ENCODE assay signal across 8 cellular contexts in genomic region chr22:29269230-29269604, GRCh38. TPM values are rescaled to one million over a fixed set of nuclear protein-coding genes. Genes with fewer than 3 reads are reported as not detected.
DNase-seq lines count a peak whose midpoint lies in the region; ATAC-seq and TF ChIP-seq lines count a peak whose summit lies in the region.

No MANE protein-coding gene starts in this region.

- peak overlapping the region; percentile 99 for H3K27ac Mint-ChIP-seq in GM23338

- H3K27me3 ChIP-seq in GM23338 (ENCODE audit: insufficient read depth), result no peaks in the 10 kb centered on the region
- no peaks in the 10 kb centered on the region for H3K27me3 ChIP-seq in SU-DHL-6 (ENCODE audit: low read length)
- H3K27me3 ChIP-seq in skeletal muscle satellite cell (ENCODE audit: control insufficient read depth, insufficient read depth, low read length), result no peaks in the 10 kb centered on the region

- H3K4me1 ChIP-seq in GM23338 (ENCODE audit: insufficient read depth), result peaks cover 34% of the 10 kb centered on the region
- H3K4me1 ChIP-seq in skeletal muscle satellite cell (ENCODE audit: control insufficient read depth, insufficient read depth, low read length), result peaks cover 39% of the 10 kb centered on the region

- peak overlapping the region; percentile 92 for H3K4me3 Mint-ChIP-seq in GM23338

- no peak overlapping the region for H2AFZ ChIP-seq in GM23338
- H2AFZ ChIP-seq in SU-DHL-6 (ENCODE audit: low read depth, low read length, severe bottlenecking), result no peak overlapping the region

- H3K9ac ChIP-seq in SU-DHL-6 (ENCODE audit: low read length) (peak overlapping the region; percentile 98), skeletal muscle satellite cell (ENCODE audit: low read depth, low read length) (peak overlapping the region; percentile 98)

- H3K4me2 ChIP-seq in GM23338 (peak overlapping the region; percentile 100), SU-DHL-6 (ENCODE audit: low read depth, low read length, poor library complexity, severe bottlenecking) (peak overlapping the region; percentile 95), skeletal muscle satellite cell (ENCODE audit: low read length) (peak overlapping the region; percentile 90)

- H3K9me3 ChIP-seq in SU-DHL-6 (ENCODE audit: insufficient read depth, low read length) (no peaks in the 10 kb centered on the region), skeletal muscle satellite cell (replicated peaks; ENCODE audit: low read length) (no peaks in the 10 kb centered on the region)

- no peak for TF ChIP-seq CTCF in GM23338 (conservative IDR thresholded peaks at IDR 0.05; ENCODE audit: low read depth in 2 of 2)
- TF ChIP-seq CTCF in SU-DHL-6 (IDR thresholded peaks at IDR 0.05; ENCODE audit: insufficient read depth, low read length, poor library complexity, severe bottlenecking), result no peak
- TF ChIP-seq CTCF in fibroblast of villous mesenchyme (IDR thresholded peaks at IDR 0.05; ENCODE audit: insufficient read depth, low read depth, low read length), result no peak

- H3K27me3 Mint-ChIP-seq in GM23338 (ENCODE audit: insufficient read depth, low read depth, poor library complexity), result peaks cover 19% of the 10 kb centered on the region

- ATAC-seq in GM23338 (no peak), GM21447 (IDR thresholded peaks at IDR 0.05; ENCODE audit: unreplicated experiment) (no peak)

- H3F3A ChIP-seq in GM23338 (replicated peaks; ENCODE audit: low read depth) (peaks cover 5% of the 10 kb centered on the region), SU-DHL-6 (ENCODE audit: insufficient read depth) (0 out of 2 replicates have a peak, but pooled peaks cover under 1% of the 10 kb centered on the region)

- H3K4me1 Mint-ChIP-seq in GM23338, result peaks cover 40% of the 10 kb centered on the region

- H3K36me3 Mint-ChIP-seq in GM23338 (ENCODE audit: low read depth), result peaks cover 83% of the 10 kb centered on the region

- H4K20me1 ChIP-seq in GM23338 (replicated peaks; ENCODE audit: insufficient read depth) (peaks cover 50% of the 10 kb centered on the region), SU-DHL-6 (ENCODE audit: low read depth, low read length) (peaks cover 46% of the 10 kb centered on the region)

- H3K9me3 Mint-ChIP-seq in GM23338, result no peaks in the 10 kb centered on the region

- H3K9me2 ChIP-seq in GM23338 (ENCODE audit: insufficient read depth) (no peaks in the 10 kb centered on the region), SU-DHL-6 (replicated peaks; ENCODE audit: insufficient read depth, low read length) (no peaks in the 10 kb centered on the region)

- H3K4me3 ChIP-seq in GM23338 (peak overlapping the region; percentile 99), SU-DHL-6 (ENCODE audit: insufficient read depth, low read length, poor library complexity, severe bottlenecking) (peak overlapping the region; percentile 92), fibroblast of villous mesenchyme (ENCODE audit: low read depth, low read length) (peak overlapping the region; percentile 69), skeletal muscle satellite cell (ENCODE audit: low read length) (peak overlapping the region; percentile 81)

- H3K36me3 ChIP-seq in GM23338 (ENCODE audit: insufficient read depth), result peaks cover 40% of the 10 kb centered on the region
- H3K36me3 ChIP-seq in SU-DHL-6 (ENCODE audit: low read length), result peaks cover 42% of the 10 kb centered on the region
- peaks cover 50% of the 10 kb centered on the region for H3K36me3 ChIP-seq in skeletal muscle satellite cell (ENCODE audit: insufficient read depth, low read length)

- H3K27ac ChIP-seq in GM23338 (ENCODE audit: low read depth) (peak overlapping the region; percentile 100), SU-DHL-6 (ENCODE audit: low read depth, low read length) (peak overlapping the region; percentile 81)

- H3K79me2 ChIP-seq in GM23338 (replicated peaks; ENCODE audit: insufficient read depth) (peaks cover 82% of the 10 kb centered on the region), SU-DHL-6 (ENCODE audit: insufficient read depth, low read length) (peaks cover 75% of the 10 kb centered on the region)

- DNase-seq in GM23338 (ENCODE audit: low spot score), result peak; percentile 13
- DNase-seq in fibroblast of villous mesenchyme (ENCODE audit: low read depth), result peak; percentile 18
- no peak for DNase-seq in NCI-H774 (lab: John Stamatoyannopoulos, UW)
- DNase-seq in stimulated activated CD4-positive, alpha-beta T cell treated with anti-CD3 and anti-CD28 coated beads, Interleukin-12 subunit alpha, Interleukin-12 subunit beta, amount 100 ng/mL, for 4 hours, result no peak
- DNase-seq in T1000 (lab: John Stamatoyannopoulos, UW), result no peak

TF ChIP-seq in GM23338, 12 proteins besides CTCF, POLR2A, EP300 and RAD21 (continues in another document):
- no peak for TF ChIP-seq CREB1 (CRISPR knock-in tag; IDR thresholded peaks at IDR 0.05; ENCODE audit: low read depth)
- no peak for TF ChIP-seq ZNF114 (CRISPR knock-in tag; IDR thresholded peaks at IDR 0.05)
- TF ChIP-seq ZNF331 (CRISPR knock-in tag; IDR thresholded peaks at IDR 0.05; ENCODE audit: low read depth), result no peak
- TF ChIP-seq, protein P1, sequence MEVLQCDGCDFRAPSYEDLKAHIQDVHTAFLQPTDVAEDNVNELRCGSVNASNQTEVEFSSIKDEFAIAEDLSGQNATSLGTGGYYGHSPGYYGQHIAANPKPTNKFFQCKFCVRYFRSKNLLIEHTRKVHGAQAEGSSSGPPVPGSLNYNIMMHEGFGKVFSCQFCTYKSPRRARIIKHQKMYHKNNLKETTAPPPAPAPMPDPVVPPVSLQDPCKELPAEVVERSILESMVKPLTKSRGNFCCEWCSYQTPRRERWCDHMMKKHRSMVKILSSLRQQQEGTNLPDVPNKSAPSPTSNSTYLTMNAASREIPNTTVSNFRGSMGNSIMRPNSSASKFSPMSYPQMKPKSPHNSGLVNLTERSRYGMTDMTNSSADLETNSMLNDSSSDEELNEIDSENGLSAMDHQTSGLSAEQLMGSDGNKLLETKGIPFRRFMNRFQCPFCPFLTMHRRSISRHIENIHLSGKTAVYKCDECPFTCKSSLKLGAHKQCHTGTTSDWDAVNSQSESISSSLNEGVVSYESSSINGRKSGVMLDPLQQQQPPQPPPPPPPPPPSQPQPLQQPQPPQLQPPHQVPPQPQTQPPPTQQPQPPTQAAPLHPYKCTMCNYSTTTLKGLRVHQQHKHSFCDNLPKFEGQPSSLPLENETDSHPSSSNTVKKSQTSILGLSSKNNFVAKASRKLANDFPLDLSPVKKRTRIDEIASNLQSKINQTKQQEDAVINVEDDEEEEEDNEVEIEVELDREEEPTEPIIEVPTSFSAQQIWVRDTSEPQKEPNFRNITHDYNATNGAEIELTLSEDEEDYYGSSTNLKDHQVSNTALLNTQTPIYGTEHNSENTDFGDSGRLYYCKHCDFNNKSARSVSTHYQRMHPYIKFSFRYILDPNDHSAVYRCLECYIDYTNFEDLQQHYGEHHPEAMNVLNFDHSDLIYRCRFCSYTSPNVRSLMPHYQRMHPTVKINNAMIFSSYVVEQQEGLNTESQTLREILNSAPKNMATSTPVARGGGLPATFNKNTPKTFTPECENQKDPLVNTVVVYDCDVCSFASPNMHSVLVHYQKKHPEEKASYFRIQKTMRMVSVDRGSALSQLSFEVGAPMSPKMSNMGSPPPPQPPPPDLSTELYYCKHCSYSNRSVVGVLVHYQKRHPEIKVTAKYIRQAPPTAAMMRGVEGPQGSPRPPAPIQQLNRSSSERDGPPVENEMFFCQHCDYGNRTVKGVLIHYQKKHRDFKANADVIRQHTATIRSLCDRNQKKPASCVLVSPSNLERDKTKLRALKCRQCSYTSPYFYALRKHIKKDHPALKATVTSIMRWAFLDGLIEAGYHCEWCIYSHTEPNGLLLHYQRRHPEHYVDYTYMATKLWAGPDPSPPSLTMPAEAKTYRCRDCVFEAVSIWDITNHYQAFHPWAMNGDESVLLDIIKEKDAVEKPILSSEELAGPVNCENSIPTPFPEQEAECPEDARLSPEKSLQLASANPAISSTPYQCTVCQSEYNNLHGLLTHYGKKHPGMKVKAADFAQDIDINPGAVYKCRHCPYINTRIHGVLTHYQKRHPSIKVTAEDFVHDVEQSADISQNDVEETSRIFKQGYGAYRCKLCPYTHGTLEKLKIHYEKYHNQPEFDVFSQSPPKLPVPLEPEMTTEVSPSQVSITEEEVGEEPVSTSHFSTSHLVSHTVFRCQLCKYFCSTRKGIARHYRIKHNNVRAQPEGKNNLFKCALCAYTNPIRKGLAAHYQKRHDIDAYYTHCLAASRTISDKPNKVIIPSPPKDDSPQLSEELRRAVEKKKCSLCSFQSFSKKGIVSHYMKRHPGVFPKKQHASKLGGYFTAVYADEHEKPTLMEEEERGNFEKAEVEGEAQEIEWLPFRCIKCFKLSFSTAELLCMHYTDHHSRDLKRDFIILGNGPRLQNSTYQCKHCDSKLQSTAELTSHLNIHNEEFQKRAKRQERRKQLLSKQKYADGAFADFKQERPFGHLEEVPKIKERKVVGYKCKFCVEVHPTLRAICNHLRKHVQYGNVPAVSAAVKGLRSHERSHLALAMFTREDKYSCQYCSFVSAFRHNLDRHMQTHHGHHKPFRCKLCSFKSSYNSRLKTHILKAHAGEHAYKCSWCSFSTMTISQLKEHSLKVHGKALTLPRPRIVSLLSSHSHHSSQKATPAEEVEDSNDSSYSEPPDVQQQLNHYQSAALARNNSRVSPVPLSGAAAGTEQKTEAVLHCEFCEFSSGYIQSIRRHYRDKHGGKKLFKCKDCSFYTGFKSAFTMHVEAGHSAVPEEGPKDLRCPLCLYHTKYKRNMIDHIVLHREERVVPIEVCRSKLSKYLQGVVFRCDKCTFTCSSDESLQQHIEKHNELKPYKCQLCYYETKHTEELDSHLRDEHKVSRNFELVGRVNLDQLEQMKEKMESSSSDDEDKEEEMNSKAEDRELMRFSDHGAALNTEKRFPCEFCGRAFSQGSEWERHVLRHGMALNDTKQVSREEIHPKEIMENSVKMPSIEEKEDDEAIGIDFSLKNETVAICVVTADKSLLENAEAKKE (CRISPR knock-in tag; IDR thresholded peaks at IDR 0.05), result no peak

RNA-seq across cellular contexts. Expression of gene EWSR1, which starts 1.1 kb away (rescaled TPM):
- 390 and 427 TPM in 2 replicates for total RNA-seq in GM23338 (2014; rRNA removed; shearing (Covaris generic))
- 382 and 391 TPM in 2 replicates for polyA plus RNA-seq in GM23338 (2016; fragmentation: Nextera tagmentation; extraction: Ambion mirVana)
- 159 and 207 TPM in 2 replicates for total RNA-seq in fibroblast of villous mesenchyme
- total RNA-seq in skeletal muscle satellite cell (2012; rRNA removed), result 113 and 138 TPM in 2 replicates

RNA-seq across cellular contexts. Expression of gene RHBDD3, which starts 1.4 kb away (rescaled TPM):
- 95.6 and 115 TPM in 2 replicates for total RNA-seq in GM23338 (2014; rRNA removed; shearing (Covaris generic))
- 55.0 and 60.3 TPM in 2 replicates for polyA plus RNA-seq in GM23338 (2016; fragmentation: Nextera tagmentation; extraction: Ambion mirVana)
- 22.9 and 24.5 TPM in 2 replicates for total RNA-seq in fibroblast of villous mesenchyme
- total RNA-seq in skeletal muscle satellite cell (2012; rRNA removed), result 24.2 and 24.3 TPM in 2 replicates

RNA-seq across cellular contexts. Expression of gene GAS2L1, which starts 37.2 kb away (rescaled TPM):
- total RNA-seq in GM23338 (2014; rRNA removed; shearing (Covaris generic)), result 4.9 and 9.5 TPM in 2 replicates
- 3.7 and 5.2 TPM in 2 replicates for polyA plus RNA-seq in GM23338 (2016; fragmentation: Nextera tagmentation; extraction: Ambion mirVana)
- 16.4 and 18.4 TPM in 2 replicates for total RNA-seq in fibroblast of villous mesenchyme
- 15.7 and 17.9 TPM in 2 replicates for total RNA-seq in skeletal muscle satellite cell (2012; rRNA removed)

RNA-seq across cellular contexts. Expression of gene RASL10A, which starts 46.3 kb away (rescaled TPM):
- total RNA-seq in GM23338 (2014; rRNA removed; shearing (Covaris generic)), result 0.54 and 3.0 TPM in 2 replicates
- polyA plus RNA-seq in GM23338 (2016; fragmentation: Nextera tagmentation; extraction: Ambion mirVana), result 0.99 and 1.6 TPM in 2 replicates
- 0.86 TPM in 1 of 2 replicates, not detected in the other for total RNA-seq in fibroblast of villous mesenchyme
- total RNA-seq in skeletal muscle satellite cell (2012; rRNA removed), result under 0.01 TPM in 1 of 2 replicates, not detected in the other

Comparison
In these comparisons a context has a peak if more than half of its experiments do, and no peak if none do; other contexts are left out.
1. DNase-seq: peak in GM23338 (single experiment) and fibroblast of villous mesenchyme (single experiment); none in NCI-H774 (single experiment), stimulated activated CD4-positive, alpha-beta T cell treated with anti-CD3 and anti-CD28 coated beads, Interleukin-12 subunit alpha, Interleukin-12 subunit beta, amount 100 ng/mL, for 4 hours (single experiment) and T1000 (single experiment).
2. Peak in every context shown above with its lines, with median percentiles within 50 percentile points of each other: H3K4me2 ChIP-seq and H3K4me3 ChIP-seq.